13 cellular contexts compared by ENCODE assay signal in the genomic region with DNA sequence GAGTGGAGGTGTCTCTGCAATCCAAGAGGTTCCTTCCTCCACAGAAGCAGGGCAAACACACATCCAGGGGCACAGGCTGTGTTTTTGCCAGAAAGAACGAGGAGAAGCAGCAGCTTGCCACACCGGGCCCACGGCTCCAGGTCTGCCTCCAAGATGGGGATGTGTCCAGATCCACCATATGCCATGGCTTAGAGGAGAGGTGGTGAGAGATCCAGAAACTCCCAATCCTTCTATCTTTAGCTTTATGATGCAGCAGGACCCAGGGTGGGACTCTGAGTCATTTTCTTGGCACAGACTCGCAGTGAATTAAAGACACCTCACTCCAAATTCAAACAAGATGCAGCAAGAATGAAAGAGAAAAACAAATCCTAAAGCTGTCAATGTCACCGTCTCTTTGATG.
DNase-seq lines count a peak whose midpoint lies in the region; ATAC-seq and TF ChIP-seq lines count a peak whose summit lies in the region.
"Had no signal": no experiment of that assay in that cellular context is flagged by ENCODE, and none has a peak within 500 bp of the region (broad histone marks: within the 10 kb centered on the region; RNA-seq: fewer than 3 reads in every experiment).

No MANE protein-coding gene starts in this region.

- no peak overlapping the region for H3K4me3 Mint-ChIP-seq in stimulated activated memory B cell treated with anti-CD40 and anti-IgM and Interleukin-4, amounts not matched to agents 10 μg/mL and 1 μg/mL and 100 μg/mL, for 72 hours
- H3K4me3 Mint-ChIP-seq: activated T-cell treated with anti-CD3 and anti-CD28 coated beads, Interleukin-2, amount 50 U/mL, for 72 hours; CD4-positive, CD25-positive, alpha-beta regulatory T cell had no signal

- no peak overlapping the region for H3K4me3 ChIP-seq in fibroblast of mammary gland (ENCODE audit: control insufficient read depth, low read depth, low read length)

- H3K36me3 Mint-ChIP-seq in stimulated activated memory B cell treated with anti-CD40 and anti-IgM and Interleukin-4, amounts not matched to agents 10 μg/mL and 1 μg/mL and 100 μg/mL, for 72 hours = no peaks in the 10 kb centered on the region
- H3K36me3 Mint-ChIP-seq: CD4-positive, CD25-positive, alpha-beta regulatory T cell had no signal

- H3K27me3 Mint-ChIP-seq in stimulated activated memory B cell treated with anti-CD40 and anti-IgM and Interleukin-4, amounts not matched to agents 10 μg/mL and 1 μg/mL and 100 μg/mL, for 72 hours = no peaks in the 10 kb centered on the region
- H3K27me3 Mint-ChIP-seq: CD4-positive, CD25-positive, alpha-beta regulatory T cell had no signal

- DNase-seq in EH (ENCODE audit: low read depth) (peak; percentile 73), RPMI7951 (ENCODE audit: low read depth) (peak; percentile 64), fibroblast of mammary gland (ENCODE audit: low read depth) (peak; percentile 80), posterior cingulate gyrus (peak in 8 of 10 donors; percentile 49 to 94 (median 66)), retina (no peak)
- no peak for DNase-seq in effector CD4-positive, alpha-beta T cell
- DNase-seq: activated T-cell treated with anti-CD3 and anti-CD28 coated beads, Interleukin-2, amount 50 U/mL, for 72 hours; CD4-positive, CD25-positive, alpha-beta regulatory T cell; central memory CD4-positive, alpha-beta T cell; midbrain had no signal

- TF ChIP-seq CTCF in fibroblast of mammary gland (conservative IDR thresholded peaks at IDR 0.05; ENCODE audit: control insufficient read depth, insufficient read depth, low read depth, low read length) = no peak

- H3K9me3 Mint-ChIP-seq in stimulated activated memory B cell treated with anti-CD40 and anti-IgM and Interleukin-4, amounts not matched to agents 10 μg/mL and 1 μg/mL and 100 μg/mL, for 72 hours = peaks cover 3% of the 10 kb centered on the region

- intact Hi-C loops in posterior cingulate gyrus (cut with DNase I) = no loop called here

- no peak for ATAC-seq in HG03469 (IDR thresholded peaks at IDR 0.05; ENCODE audit: unreplicated experiment)
- ATAC-seq in stimulated activated memory B cell treated with anti-CD40 and anti-IgM and Interleukin-4, amounts not matched to agents 10 μg/mL and 1 μg/mL and 100 μg/mL, for 72 hours = no peak
- ATAC-seq: activated T-cell treated with anti-CD3 and anti-CD28 coated beads, Interleukin-2, amount 50 U/mL, for 72 hours; esophagus mucosa had no signal

- no peaks in the 10 kb centered on the region for H3K4me1 Mint-ChIP-seq in stimulated activated memory B cell treated with anti-CD40 and anti-IgM and Interleukin-4, amounts not matched to agents 10 μg/mL and 1 μg/mL and 100 μg/mL, for 72 hours
- H3K4me1 Mint-ChIP-seq: CD4-positive, CD25-positive, alpha-beta regulatory T cell had no signal

- H3K27ac Mint-ChIP-seq in stimulated activated memory B cell treated with anti-CD40 and anti-IgM and Interleukin-4, amounts not matched to agents 10 μg/mL and 1 μg/mL and 100 μg/mL, for 72 hours = no peak overlapping the region
- H3K27ac Mint-ChIP-seq: activated T-cell treated with anti-CD3 and anti-CD28 coated beads, Interleukin-2, amount 50 U/mL, for 72 hours; CD4-positive, CD25-positive, alpha-beta regulatory T cell had no signal

Comparison
In these comparisons a context has a peak if more than half of its experiments do, and no peak if none do; other contexts are left out.
1. DNase-seq: peak in EH (single experiment), RPMI7951 (single experiment), fibroblast of mammary gland (single experiment) and posterior cingulate gyrus (8 of 10); none in effector CD4-positive, alpha-beta T cell (single experiment) and retina (single experiment).